Comparison of ENCODE assay signal across 23 cellular contexts in the genomic region with DNA sequence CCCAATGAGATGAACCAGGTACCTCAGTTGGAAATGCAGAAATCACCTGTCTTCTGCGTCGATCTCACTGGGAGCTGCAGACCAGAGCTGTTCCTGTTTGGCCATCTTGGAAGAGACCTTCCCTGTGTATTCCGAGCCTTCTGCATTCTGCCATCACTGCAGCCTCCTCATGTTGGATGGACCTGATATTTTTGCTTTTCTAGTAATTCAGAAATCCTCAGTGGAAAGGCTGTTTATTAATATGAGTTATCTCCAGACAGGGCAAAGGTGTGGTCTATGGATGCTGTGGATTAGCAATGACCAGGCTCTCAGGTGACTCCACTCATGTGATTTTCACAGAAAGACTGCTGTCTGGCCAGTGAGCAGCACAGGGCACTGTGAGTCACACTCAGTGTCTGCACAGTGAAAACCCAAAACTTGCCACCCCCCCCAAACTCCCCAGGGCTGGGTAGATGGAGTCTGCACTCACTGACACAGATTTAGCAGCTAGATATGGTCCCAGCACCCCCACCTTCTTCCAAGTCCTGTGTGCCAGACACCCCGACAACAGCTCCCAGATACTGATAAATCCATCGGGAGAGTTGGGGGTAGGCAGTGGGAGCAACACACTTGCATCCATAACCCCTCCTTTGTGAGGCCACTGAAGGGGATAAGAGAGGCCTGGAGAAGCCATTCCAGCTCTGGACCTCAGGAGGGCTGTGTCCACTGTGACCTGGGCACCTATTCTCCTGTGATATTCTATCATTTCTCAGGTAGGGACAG.
"Had no signal": no experiment of that assay in that cellular context is flagged by ENCODE, and none has a peak within 500 bp of the region (broad histone marks: within the 10 kb centered on the region; RNA-seq: fewer than 3 reads in every experiment).

No MANE protein-coding gene starts in this region.

- H3K4me1 Mint-ChIP-seq: activated naive CD8-positive, alpha-beta T cell treated with anti-CD3 and anti-CD28 coated beads, Interleukin-2, amount 10 ng/mL, durations not matched to agents 7 days and 5 days had no signal

- H3K27ac ChIP-seq: coronary artery, esophagus squamous epithelium, heart left ventricle, parathyroid adenoma, thoracic aorta, vagina had no signal

- DNase-seq: activated CD4-positive, alpha-beta T cell treated with anti-CD3 and anti-CD28 coated beads for 4 hours; activated CD4-positive, alpha-beta T cell treated with anti-CD3 and anti-CD28 coated beads, Interleukin-2, amount 50 U/mL, for 48 hours; activated CD4-positive, CD25-positive, alpha-beta regulatory T cell; activated CD8-positive, alpha-beta memory T cell treated with anti-CD3 and anti-CD28 coated beads, Interleukin-2, amount 50 U/mL, for 48 hours; activated naive CD4-positive, alpha-beta T cell treated with anti-CD3 and anti-CD28 coated beads for 36 hours; activated naive CD8-positive, alpha-beta T cell treated with anti-CD3 and anti-CD28 coated beads, Interleukin-2, amount 10 ng/mL, durations not matched to agents 7 days and 5 days; activated T-cell treated with anti-CD3 and anti-CD28 coated beads, Interleukin-2, amount 50 U/mL, for 48 hours; amniotic stem cell; esophagus squamous epithelium; heart left ventricle; left cardiac atrium; midbrain; small intestine; stimulated activated CD4-positive, alpha-beta T cell treated with anti-CD3 and anti-CD28 coated beads, Interleukin-15, amount 100 ng/mL, for 24 hours; stimulated activated naive CD4-positive, alpha-beta T cell treated with Interleukin-2 at 50 U/mL for 16 hours; T1000 had no signal

- H3K9me3 Mint-ChIP-seq: activated naive CD4-positive, alpha-beta T cell treated with anti-CD3 and anti-CD28 coated beads for 36 hours; activated naive CD8-positive, alpha-beta T cell treated with anti-CD3 and anti-CD28 coated beads, Interleukin-2, amount 10 ng/mL, durations not matched to agents 7 days and 5 days; natural killer cell treated with Interleukin-12 subunit alpha and Interleukin-12 subunit beta and Interleukin-15 and Interleukin-18, amount 100 ng/mL, for 72 hours; type B pancreatic cell had no signal

- H3K4me3 ChIP-seq: coronary artery, esophagus squamous epithelium, heart left ventricle, thoracic aorta, vagina had no signal

- H3K36me3 Mint-ChIP-seq: activated naive CD8-positive, alpha-beta T cell treated with anti-CD3 and anti-CD28 coated beads, Interleukin-2, amount 10 ng/mL, durations not matched to agents 7 days and 5 days; natural killer cell treated with Interleukin-12 subunit alpha and Interleukin-12 subunit beta and Interleukin-15 and Interleukin-18, amount 100 ng/mL, for 72 hours; type B pancreatic cell had no signal

- H3K36me3 ChIP-seq: esophagus squamous epithelium, heart left ventricle, thoracic aorta, vagina had no signal

- H3K9me3 ChIP-seq: esophagus squamous epithelium, thoracic aorta, vagina had no signal

- H2AFZ ChIP-seq: parathyroid adenoma had no signal

- H3K4me1 ChIP-seq: parathyroid adenoma, vagina had no signal

- H3K79me2 ChIP-seq: parathyroid adenoma had no signal

- H3K4me3 Mint-ChIP-seq: activated naive CD4-positive, alpha-beta T cell treated with anti-CD3 and anti-CD28 coated beads for 36 hours; activated naive CD8-positive, alpha-beta T cell treated with anti-CD3 and anti-CD28 coated beads, Interleukin-2, amount 10 ng/mL, durations not matched to agents 7 days and 5 days; natural killer cell treated with Interleukin-12 subunit alpha and Interleukin-12 subunit beta and Interleukin-15 and Interleukin-18, amount 100 ng/mL, for 72 hours; type B pancreatic cell had no signal

- ATAC-seq: heart left ventricle; left cardiac atrium; natural killer cell treated with Interleukin-12 subunit alpha and Interleukin-12 subunit beta and Interleukin-15 and Interleukin-18, amount 100 ng/mL, for 72 hours; sciatic nerve had no signal

- H3K27me3 ChIP-seq: vagina had no signal

- H3K9ac ChIP-seq: parathyroid adenoma had no signal

- H3K27ac Mint-ChIP-seq: activated naive CD4-positive, alpha-beta T cell treated with anti-CD3 and anti-CD28 coated beads for 36 hours; activated naive CD8-positive, alpha-beta T cell treated with anti-CD3 and anti-CD28 coated beads, Interleukin-2, amount 10 ng/mL, durations not matched to agents 7 days and 5 days; natural killer cell treated with Interleukin-12 subunit alpha and Interleukin-12 subunit beta and Interleukin-15 and Interleukin-18, amount 100 ng/mL, for 72 hours; type B pancreatic cell had no signal
